13 cellular contexts compared by ENCODE assay signal in the genomic region with DNA sequence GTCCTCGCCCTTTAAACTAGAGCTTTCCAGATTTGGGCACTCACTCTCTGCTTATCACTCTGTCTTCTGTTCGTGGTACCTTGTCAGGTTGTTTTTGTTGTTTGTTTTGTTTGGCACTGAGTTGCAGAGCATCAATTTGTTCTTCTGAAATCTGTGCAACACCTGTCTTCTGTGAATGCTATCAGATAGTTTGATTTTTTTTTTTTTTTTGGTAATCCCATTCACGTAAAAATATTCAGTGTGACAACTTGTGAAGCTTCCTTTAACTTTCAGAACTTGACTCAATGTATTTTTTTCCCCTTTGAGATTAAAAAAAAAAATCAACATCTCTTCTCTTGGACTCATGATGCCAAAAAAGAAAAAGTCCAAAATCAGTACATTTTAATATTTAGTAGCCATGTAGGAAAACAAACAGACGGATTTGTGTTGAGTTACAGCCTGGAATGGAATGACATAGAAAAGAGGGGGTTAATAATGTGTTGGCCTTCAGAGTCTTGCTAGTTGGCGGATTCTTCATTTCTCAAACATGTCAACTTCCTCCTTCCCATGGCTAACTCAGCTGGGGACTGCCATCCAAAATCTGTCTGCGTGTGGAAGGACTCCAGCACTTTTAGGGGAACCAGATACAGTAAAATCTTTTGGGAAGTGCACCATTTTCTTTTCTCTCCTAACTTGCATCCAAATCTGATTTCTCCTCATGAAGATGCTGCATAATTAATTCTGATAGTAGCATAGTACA. TPM values are rescaled to one million over a fixed set of nuclear protein-coding genes. Genes with fewer than 3 reads are reported as not detected.
DNase-seq lines count a peak whose midpoint lies in the region; ATAC-seq lines count a peak whose summit lies in the region.
"Had no signal": no experiment of that assay in that cellular context is flagged by ENCODE, and none has a peak within 500 bp of the region (broad histone marks: within the 10 kb centered on the region; RNA-seq: fewer than 3 reads in every experiment).

No MANE protein-coding gene starts in this region.

- peak overlapping the region; percentile 75 for H3K4me3 ChIP-seq in iPS-20b (ENCODE audit: low read length)
- H3K4me3 ChIP-seq: PC-9 had no signal

- H3K36me3 ChIP-seq in iPS-20b (ENCODE audit: insufficient read depth, low read depth, low read length), result no peaks in the 10 kb centered on the region

- H3K36me3 Mint-ChIP-seq in activated T-cell treated with anti-CD3 and anti-CD28 coated beads, Interleukin-2, amount 50 U/mL, for 24 hours (ENCODE audit: low read depth), result no peaks in the 10 kb centered on the region
- H3K36me3 Mint-ChIP-seq in activated T-helper 2 cell treated with anti-CD3 and anti-CD28 coated beads, Interferon-gamma antibody, Interleukin-2, Interleukin-4, amounts not matched to agents 10 μg/mL and 5 μg/mL and 100 μg/mL, durations not matched to agents 14 hours and 24 hours and 36 hours (ENCODE audit: low read depth), result no peaks in the 10 kb centered on the region

- H3K27me3 Mint-ChIP-seq in activated T-cell treated with anti-CD3 and anti-CD28 coated beads, Interleukin-2, amount 50 U/mL, for 24 hours, result peaks cover 82% of the 10 kb centered on the region
- H3K27me3 Mint-ChIP-seq in activated T-helper 2 cell treated with anti-CD3 and anti-CD28 coated beads, Interferon-gamma antibody, Interleukin-2, Interleukin-4, amounts not matched to agents 10 μg/mL and 5 μg/mL and 100 μg/mL, durations not matched to agents 14 hours and 24 hours and 36 hours (ENCODE audit: low read depth), result peaks cover 72% of the 10 kb centered on the region
- peaks cover 88% of the 10 kb centered on the region for H3K27me3 Mint-ChIP-seq in stimulated activated naive CD8-positive, alpha-beta T cell treated with anti-CD3 and anti-CD28 coated beads, Interleukin-15, amount 100 ng/mL, for 72 hours

- H3K27ac Mint-ChIP-seq in activated T-cell treated with anti-CD3 and anti-CD28 coated beads, Interleukin-2, amount 50 U/mL, for 24 hours, result no peak overlapping the region
- H3K27ac Mint-ChIP-seq in activated T-helper 2 cell treated with anti-CD3 and anti-CD28 coated beads, Interferon-gamma antibody, Interleukin-2, Interleukin-4, amounts not matched to agents 10 μg/mL and 5 μg/mL and 100 μg/mL, durations not matched to agents 14 hours and 24 hours and 36 hours, result no peak overlapping the region
- no peak overlapping the region for H3K27ac Mint-ChIP-seq in stimulated activated naive CD8-positive, alpha-beta T cell treated with anti-CD3 and anti-CD28 coated beads, Interleukin-15, amount 100 ng/mL, for 72 hours

- no peak overlapping the region for H3K9ac ChIP-seq in iPS-20b (ENCODE audit: low read depth, low read length)

- peaks cover 10% of the 10 kb centered on the region for H3K4me1 Mint-ChIP-seq in activated T-cell treated with anti-CD3 and anti-CD28 coated beads, Interleukin-2, amount 50 U/mL, for 24 hours (ENCODE audit: low read depth)
- H3K4me1 Mint-ChIP-seq in activated T-helper 2 cell treated with anti-CD3 and anti-CD28 coated beads, Interferon-gamma antibody, Interleukin-2, Interleukin-4, amounts not matched to agents 10 μg/mL and 5 μg/mL and 100 μg/mL, durations not matched to agents 14 hours and 24 hours and 36 hours (ENCODE audit: low read depth), result peaks cover 6% of the 10 kb centered on the region
- H3K4me1 Mint-ChIP-seq in stimulated activated naive CD8-positive, alpha-beta T cell treated with anti-CD3 and anti-CD28 coated beads, Interleukin-15, amount 100 ng/mL, for 72 hours, result peaks cover 19% of the 10 kb centered on the region

- H3K4me1 ChIP-seq in iPS-20b (ENCODE audit: insufficient read depth, low read length), result peaks cover 5% of the 10 kb centered on the region

- no peak overlapping the region for H3K27ac ChIP-seq in iPS-20b (ENCODE audit: low read length)
- H3K27ac ChIP-seq: PC-9 had no signal

- H3K9me3 ChIP-seq in iPS-20b (ENCODE audit: insufficient read depth, low read depth, low read length), result no peaks in the 10 kb centered on the region

- H3K27me3 ChIP-seq in iPS-20b (ENCODE audit: insufficient read depth, low read length), result peaks cover 50% of the 10 kb centered on the region

- peak overlapping the region; percentile 32 for H3K4me3 Mint-ChIP-seq in activated T-cell treated with anti-CD3 and anti-CD28 coated beads, Interleukin-2, amount 50 U/mL, for 24 hours
- H3K4me3 Mint-ChIP-seq in activated T-helper 2 cell treated with anti-CD3 and anti-CD28 coated beads, Interferon-gamma antibody, Interleukin-2, Interleukin-4, amounts not matched to agents 10 μg/mL and 5 μg/mL and 100 μg/mL, durations not matched to agents 14 hours and 24 hours and 36 hours (ENCODE audit: low read depth), result peak overlapping the region; percentile 34
- peak overlapping the region; percentile 17 to 82 for H3K4me3 Mint-ChIP-seq in stimulated activated naive CD8-positive, alpha-beta T cell treated with anti-CD3 and anti-CD28 coated beads, Interleukin-15, amount 100 ng/mL, for 72 hours

- intact Hi-C loops in activated T-helper 2 cell treated with anti-CD3 and anti-CD28 coated beads, Interferon-gamma antibody, Interleukin-2, Interleukin-4, amounts not matched to agents 10 μg/mL and 5 μg/mL and 100 μg/mL, durations not matched to agents 14 hours and 24 hours and 36 hours (cut with micrococcal nuclease), result no loop called here

- H3K9me3 Mint-ChIP-seq in activated T-cell treated with anti-CD3 and anti-CD28 coated beads, Interleukin-2, amount 50 U/mL, for 24 hours, result no peaks in the 10 kb centered on the region
- no peaks in the 10 kb centered on the region for H3K9me3 Mint-ChIP-seq in activated T-helper 2 cell treated with anti-CD3 and anti-CD28 coated beads, Interferon-gamma antibody, Interleukin-2, Interleukin-4, amounts not matched to agents 10 μg/mL and 5 μg/mL and 100 μg/mL, durations not matched to agents 14 hours and 24 hours and 36 hours
- no peaks in the 10 kb centered on the region for H3K9me3 Mint-ChIP-seq in stimulated activated naive CD8-positive, alpha-beta T cell treated with anti-CD3 and anti-CD28 coated beads, Interleukin-15, amount 100 ng/mL, for 72 hours

- no peak for DNase-seq in activated T-cell treated with anti-CD3 and anti-CD28 coated beads, Interleukin-2, amount 50 U/mL, for 24 hours
- no peak for DNase-seq in activated T-cell treated with anti-CD3 and anti-CD28 coated beads, Interleukin-2, amount 50 U/mL, for 48 hours
- DNase-seq in activated T-helper 2 cell treated with anti-CD3 and anti-CD28 coated beads, Interferon-gamma antibody, Interleukin-2, Interleukin-4, amounts not matched to agents 10 μg/mL and 5 μg/mL and 100 μg/mL, durations not matched to agents 14 hours and 24 hours and 36 hours (ENCODE audit: low spot score), result no peak
- DNase-seq in stimulated activated naive CD8-positive, alpha-beta T cell treated with anti-CD3 and anti-CD28 coated beads, Interleukin-15, amount 100 ng/mL, for 72 hours, result no peak
- no peak for DNase-seq in activated effector memory CD4-positive, alpha-beta T cell treated with Interleukin-2 at 50 U/mL for 16 hours
- no peak for DNase-seq in stimulated activated naive CD4-positive, alpha-beta T cell (lab: John Stamatoyannopoulos, UW)
- DNase-seq: GF-D8; NCI-H1105; PC-9; stimulated activated CD4-positive, alpha-beta T cell treated with anti-CD3 and anti-CD28 coated beads, Interleukin-2, amount 100 ng/mL, for 48 hours had no signal

- ATAC-seq in stimulated activated naive CD8-positive, alpha-beta T cell treated with anti-CD3 and anti-CD28 coated beads, Interleukin-15, amount 100 ng/mL, for 72 hours, result no peak
- ATAC-seq in GM19463 (IDR thresholded peaks at IDR 0.05; ENCODE audit: unreplicated experiment), result no peak
- ATAC-seq: HCT116 had no signal

RNA-seq across cellular contexts. Expression of a gene that starts 1.6 kb away (rescaled TPM):
- total RNA-seq in activated T-helper 2 cell treated with anti-CD3 and anti-CD28 coated beads, Interferon-gamma antibody, Interleukin-2, Interleukin-4, amounts not matched to agents 10 μg/mL and 5 μg/mL and 100 μg/mL, durations not matched to agents 14 hours and 24 hours and 36 hours, result 0.23 and 0.32 TPM in 2 replicates
